ENCODE assay signal across 28 cellular contexts in the genomic region with DNA sequence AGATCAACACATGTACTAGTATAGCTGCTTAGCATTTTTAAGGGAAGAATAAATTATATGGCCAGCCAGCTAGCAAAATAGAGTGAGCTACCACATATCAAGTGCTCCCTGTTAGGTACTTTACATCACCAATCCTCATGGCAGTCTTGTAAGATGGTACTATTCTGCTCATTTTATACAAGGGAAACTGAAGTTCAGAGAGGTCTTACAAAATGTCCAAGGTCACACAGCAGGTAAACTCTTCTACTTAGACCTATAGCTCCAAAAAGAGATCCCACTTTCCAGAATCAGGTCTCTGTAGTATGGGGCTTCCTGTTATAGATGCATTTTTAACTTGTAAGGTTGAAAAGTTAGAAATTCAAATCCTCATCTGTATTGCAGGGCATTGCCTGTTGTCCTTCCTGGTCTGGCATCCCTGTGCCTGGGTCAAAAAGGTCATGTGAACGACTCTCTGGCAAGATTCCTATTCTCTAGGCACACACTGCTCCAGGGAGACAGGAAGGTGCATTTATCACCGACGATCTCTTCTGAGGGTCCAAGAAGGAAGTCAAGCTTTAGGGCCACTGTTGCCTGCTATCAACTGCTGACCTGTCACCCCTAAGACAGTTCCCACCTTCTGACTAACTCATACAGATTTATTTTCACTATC. TPM values are rescaled to one million over a fixed set of nuclear protein-coding genes. Genes with fewer than 3 reads are reported as not detected.
A peak's percentile ranks its signal among the peaks of the same experiment; 100 is the strongest.
DNase-seq lines count a peak whose midpoint lies in the region; TF ChIP-seq lines count a peak whose summit lies in the region.
"Had no signal": no experiment of that assay in that cellular context is flagged by ENCODE, and none has a peak within 500 bp of the region (broad histone marks: within the 10 kb centered on the region; RNA-seq: fewer than 3 reads in every experiment).

No MANE protein-coding gene starts in this region.

- peaks cover 59% of the 10 kb centered on the region for H3K4me1 Mint-ChIP-seq in activated CD4-positive, alpha-beta memory T cell treated with anti-CD3 and anti-CD28 coated beads for 36 hours (ENCODE audit: low read depth)
- peaks cover 37% of the 10 kb centered on the region for H3K4me1 Mint-ChIP-seq in activated CD4-positive, alpha-beta memory T cell treated with anti-CD3 and anti-CD28 coated beads, Interleukin-2, amount 10 ng/mL, durations not matched to agents 7 days and 5 days
- peaks cover 32% of the 10 kb centered on the region for H3K4me1 Mint-ChIP-seq in neural crest cell

- H3K4me3 ChIP-seq in HEK293 (ENCODE audit: low read depth, low read length) (no peak overlapping the region), dorsolateral prefrontal cortex (peak overlapping the region in 2 of 59 donors; percentile 3 to 4)
- H3K4me3 ChIP-seq: breast epithelium, coronary artery, esophagus squamous epithelium, hepatocyte, SK-N-MC had no signal

- H3K9me3 Mint-ChIP-seq in activated CD4-positive, alpha-beta memory T cell treated with anti-CD3 and anti-CD28 coated beads for 36 hours: no peaks in the 10 kb centered on the region
- no peaks in the 10 kb centered on the region for H3K9me3 Mint-ChIP-seq in activated CD4-positive, alpha-beta memory T cell treated with anti-CD3 and anti-CD28 coated beads, Interleukin-2, amount 10 ng/mL, durations not matched to agents 7 days and 5 days
- no peaks in the 10 kb centered on the region for H3K9me3 Mint-ChIP-seq in neural crest cell
- H3K9me3 Mint-ChIP-seq: activated naive CD4-positive, alpha-beta T cell treated with anti-CD3 and anti-CD28 coated beads for 36 hours; activated T-cell treated with anti-CD3 and anti-CD28 coated beads, Interleukin-2, amount 50 U/mL, for 4 hours; memory B cell; T-helper 1 cell treated with Interleukin-12 subunit alpha and Interleukin-12 subunit beta and Interleukin-4 antibody, amounts not matched to agents 30 μg/mL and 1 μg/mL, for 36 hours had no signal

- peak overlapping the region; percentile 20 for H3K27ac Mint-ChIP-seq in activated CD4-positive, alpha-beta memory T cell treated with anti-CD3 and anti-CD28 coated beads for 36 hours
- H3K27ac Mint-ChIP-seq in activated CD4-positive, alpha-beta memory T cell treated with anti-CD3 and anti-CD28 coated beads, Interleukin-2, amount 10 ng/mL, durations not matched to agents 7 days and 5 days: no peak overlapping the region
- peak overlapping the region; percentile 87 for H3K27ac Mint-ChIP-seq in neural crest cell (ENCODE audit: unreplicated experiment)
- H3K27ac Mint-ChIP-seq: T-helper 1 cell treated with Interleukin-12 subunit alpha and Interleukin-12 subunit beta and Interleukin-4 antibody, amounts not matched to agents 30 μg/mL and 1 μg/mL, for 36 hours had no signal

- DNase-seq in activated CD4-positive, alpha-beta memory T cell treated with anti-CD3 and anti-CD28 coated beads for 36 hours: no peak
- DNase-seq in activated CD4-positive, alpha-beta memory T cell treated with anti-CD3 and anti-CD28 coated beads, Interleukin-2, amount 10 ng/mL, durations not matched to agents 7 days and 5 days: no peak
- DNase-seq in dorsolateral prefrontal cortex (no peak), neural crest cell (ENCODE audit: low read depth, low spot score) (no peak), DMS53 (lab: John Stamatoyannopoulos, UW) (no peak), DMS53 treated with DMSO at 0.1 percent for 48 hours (lab: John Stamatoyannopoulos, UW; ENCODE audit: unreplicated experiment) (no peak)
- no peak for DNase-seq in activated CD4-positive, alpha-beta T cell treated with anti-CD3 and anti-CD28 coated beads, Interleukin-2, amount 50 U/mL, for 4 hours
- DNase-seq: activated CD8-positive, alpha-beta memory T cell treated with anti-CD3 and anti-CD28 coated beads for 24 hours; activated naive CD4-positive, alpha-beta T cell treated with anti-CD3 and anti-CD28 coated beads for 36 hours; activated T-cell treated with anti-CD3 and anti-CD28 coated beads, Interleukin-2, amount 50 U/mL, for 4 hours; esophagus squamous epithelium; KG1; left cardiac atrium; MM.1S; RPMI8226; stimulated activated CD4-positive, alpha-beta T cell treated with anti-CD3 and anti-CD28 coated beads, Interleukin-12 subunit alpha, Interleukin-12 subunit beta, amount 100 ng/mL, for 4 hours; stimulated activated CD4-positive, alpha-beta T cell treated with anti-CD3 and anti-CD28 coated beads, Interleukin-4, amount 100 ng/mL, for 1 hour had no signal

- H3K27ac ChIP-seq in HEK293 (ENCODE audit: extremely low read depth, low read depth, low read length) (no peak overlapping the region), dorsolateral prefrontal cortex (peak overlapping the region in 43 of 59 donors; percentile 3 to 83 (median 68))
- H3K27ac ChIP-seq: 22Rv1, breast epithelium, coronary artery, esophagus squamous epithelium, hepatocyte, neutrophil, SK-N-MC had no signal

- no peak overlapping the region for H3K4me3 Mint-ChIP-seq in activated CD4-positive, alpha-beta memory T cell treated with anti-CD3 and anti-CD28 coated beads for 36 hours
- H3K4me3 Mint-ChIP-seq in activated CD4-positive, alpha-beta memory T cell treated with anti-CD3 and anti-CD28 coated beads, Interleukin-2, amount 10 ng/mL, durations not matched to agents 7 days and 5 days: no peak overlapping the region
- no peak overlapping the region for H3K4me3 Mint-ChIP-seq in neural crest cell
- H3K4me3 Mint-ChIP-seq: activated naive CD4-positive, alpha-beta T cell treated with anti-CD3 and anti-CD28 coated beads for 36 hours; activated T-cell treated with anti-CD3 and anti-CD28 coated beads, Interleukin-2, amount 50 U/mL, for 4 hours; memory B cell; T-helper 1 cell treated with Interleukin-12 subunit alpha and Interleukin-12 subunit beta and Interleukin-4 antibody, amounts not matched to agents 30 μg/mL and 1 μg/mL, for 36 hours had no signal

- peaks cover 12% of the 10 kb centered on the region for H3K4me1 ChIP-seq in HEK293 (ENCODE audit: control insufficient read depth, insufficient read depth, low read length)

- H3K36me3 ChIP-seq in HEK293 (ENCODE audit: control insufficient read depth in 2 of 2, insufficient read depth in 1 of 2, low read length in 2 of 2): peaks cover 18 to 89% of the 10 kb centered on the region in 2 experiments; a peak in 2 of 3 replicates
- H3K36me3 ChIP-seq: breast epithelium, neutrophil had no signal

- intact Hi-C loops in activated CD4-positive, alpha-beta memory T cell treated with anti-CD3 and anti-CD28 coated beads for 36 hours (cut with micrococcal nuclease): no loop called here
- intact Hi-C loops in dorsolateral prefrontal cortex (cut with DNase I): loop anchor here in 1 of 2 donors (5.0 kb wide), 2 partner anchors 35 to 60 kb away; partner anchors contain the start of gene MYCL

- no peaks in the 10 kb centered on the region for H3K27me3 Mint-ChIP-seq in activated CD4-positive, alpha-beta memory T cell treated with anti-CD3 and anti-CD28 coated beads for 36 hours
- no peaks in the 10 kb centered on the region for H3K27me3 Mint-ChIP-seq in activated CD4-positive, alpha-beta memory T cell treated with anti-CD3 and anti-CD28 coated beads, Interleukin-2, amount 10 ng/mL, durations not matched to agents 7 days and 5 days
- no peaks in the 10 kb centered on the region for H3K27me3 Mint-ChIP-seq in neural crest cell (ENCODE audit: low read depth)
- H3K27me3 Mint-ChIP-seq: memory B cell, progenitor cell of endocrine pancreas had no signal

- no peaks in the 10 kb centered on the region for H3K27me3 ChIP-seq in dorsolateral prefrontal cortex
- H3K27me3 ChIP-seq: breast epithelium, esophagus squamous epithelium, hepatocyte, neutrophil had no signal

- peaks cover 42% of the 10 kb centered on the region for H3K36me3 Mint-ChIP-seq in activated CD4-positive, alpha-beta memory T cell treated with anti-CD3 and anti-CD28 coated beads for 36 hours
- peaks cover 56% of the 10 kb centered on the region for H3K36me3 Mint-ChIP-seq in activated CD4-positive, alpha-beta memory T cell treated with anti-CD3 and anti-CD28 coated beads, Interleukin-2, amount 10 ng/mL, durations not matched to agents 7 days and 5 days (ENCODE audit: low read depth)
- H3K36me3 Mint-ChIP-seq in neural crest cell (ENCODE audit: low read depth): peaks cover 14% of the 10 kb centered on the region

- H3K9me3 ChIP-seq in HEK293 (ENCODE audit: control insufficient read depth, insufficient read depth, low read depth, low read length): no peaks in the 10 kb centered on the region
- H3K9me3 ChIP-seq: breast epithelium, esophagus squamous epithelium, neutrophil had no signal

- TF ChIP-seq CTCF in HEK293 (tag by site-specific recombination; IDR thresholded peaks at IDR 0.05) (no peak), dorsolateral prefrontal cortex (IDR thresholded peaks at IDR 0.05 in 54 of 56, conservative IDR thresholded peaks at IDR 0.05 in 2 of 56; ENCODE audit: low read depth in 1 of 56, partially characterized antibody in 56 of 56) (no peak), neural crest cell (conservative IDR thresholded peaks at IDR 0.05) (no peak)

- POLR2A ChIA-PET in activated CD4-positive, alpha-beta memory T cell treated with anti-CD3 and anti-CD28 coated beads for 36 hours (lab: Charles Lee): interaction anchor here (0.5 kb wide), 1 partner anchor 59 kb away, joined by 4 read pairs; no protein-coding TSS in a partner anchor
- POLR2A ChIA-PET in activated CD4-positive, alpha-beta memory T cell treated with anti-CD3 and anti-CD28 coated beads, Interleukin-2, amount 10 ng/mL, durations not matched to agents 7 days and 5 days (lab: Charles Lee): interaction anchor here (0.7 kb wide), 1 partner anchor 11 kb away, joined by 3 read pairs; no protein-coding TSS in a partner anchor
- POLR2A ChIA-PET in HEK293 (lab: Yijun Ruan, JAX): no interaction called here

- CTCF ChIA-PET in activated CD4-positive, alpha-beta memory T cell treated with anti-CD3 and anti-CD28 coated beads for 36 hours (lab: Charles Lee): interaction anchor here (0.7 to 1.8 kb wide), 4 partner anchors 24 to 130 kb away, joined by 3 to 8 read pairs (median 4); no protein-coding TSS in a partner anchor
- CTCF ChIA-PET in activated CD4-positive, alpha-beta memory T cell treated with anti-CD3 and anti-CD28 coated beads, Interleukin-2, amount 10 ng/mL, durations not matched to agents 7 days and 5 days (lab: Charles Lee): interaction anchor here (1.3 kb wide), 1 partner anchor 43 kb away, joined by 4 read pairs; no protein-coding TSS in a partner anchor
- CTCF ChIA-PET in HEK293 (lab: Yijun Ruan, JAX): interaction anchor here (0.5 to 2.0 kb wide), 2 partner anchors 77 to 771 kb away, joined by 3 to 9 read pairs; no protein-coding TSS in a partner anchor

RNA-seq across cellular contexts. Expression of gene TRIT1, which starts 41.1 kb away (rescaled TPM):
- total RNA-seq in activated CD4-positive, alpha-beta memory T cell treated with anti-CD3 and anti-CD28 coated beads for 36 hours: 10 to 100 TPM; 21.0 to 21.9 TPM
- total RNA-seq in activated CD4-positive, alpha-beta memory T cell treated with anti-CD3 and anti-CD28 coated beads, Interleukin-2, amount 10 ng/mL, durations not matched to agents 7 days and 5 days: 10 to 100 TPM; 12.9 to 16.1 TPM
- total RNA-seq in dorsolateral prefrontal cortex (10 to 100 TPM; 16.5 to 42.2 (median 27.3) TPM), neural crest cell (35.4 and 35.9 TPM in 2 replicates)

RNA-seq across cellular contexts. Expression of gene BMP8B, which starts 53.5 kb away (rescaled TPM):
- total RNA-seq in activated CD4-positive, alpha-beta memory T cell treated with anti-CD3 and anti-CD28 coated beads for 36 hours: under 1 TPM; 0.53 to 0.55 TPM
- total RNA-seq in activated CD4-positive, alpha-beta memory T cell treated with anti-CD3 and anti-CD28 coated beads, Interleukin-2, amount 10 ng/mL, durations not matched to agents 7 days and 5 days: under 1 TPM; 0.60 to 0.65 TPM
- 1 to 10 TPM in 119 of 120 experiments, under 1 TPM in 1; 0.96 to 8.4 (median 3.1) TPM for total RNA-seq in dorsolateral prefrontal cortex
- 1.2 and 1.4 TPM in 2 replicates for total RNA-seq in neural crest cell
- total RNA-seq: HT1080 had no signal

RNA-seq across cellular contexts. Expression of gene MYCL, which starts 59.6 kb away (rescaled TPM):
- under 1 TPM in 1 of 2 experiments, not detected in 1; 0.07 TPM for total RNA-seq in activated CD4-positive, alpha-beta memory T cell treated with anti-CD3 and anti-CD28 coated beads for 36 hours
- under 1 TPM; 0.10 to 0.18 TPM for total RNA-seq in activated CD4-positive, alpha-beta memory T cell treated with anti-CD3 and anti-CD28 coated beads, Interleukin-2, amount 10 ng/mL, durations not matched to agents 7 days and 5 days
- 1 to 10 TPM in 118 of 120 experiments, under 1 TPM in 2; 0.88 to 5.6 (median 2.3) TPM for total RNA-seq in dorsolateral prefrontal cortex
- 23.0 and 25.8 TPM in 2 replicates for total RNA-seq in neural crest cell
